Comparison of ENCODE assay signal across 20 cellular contexts in the genomic region with DNA sequence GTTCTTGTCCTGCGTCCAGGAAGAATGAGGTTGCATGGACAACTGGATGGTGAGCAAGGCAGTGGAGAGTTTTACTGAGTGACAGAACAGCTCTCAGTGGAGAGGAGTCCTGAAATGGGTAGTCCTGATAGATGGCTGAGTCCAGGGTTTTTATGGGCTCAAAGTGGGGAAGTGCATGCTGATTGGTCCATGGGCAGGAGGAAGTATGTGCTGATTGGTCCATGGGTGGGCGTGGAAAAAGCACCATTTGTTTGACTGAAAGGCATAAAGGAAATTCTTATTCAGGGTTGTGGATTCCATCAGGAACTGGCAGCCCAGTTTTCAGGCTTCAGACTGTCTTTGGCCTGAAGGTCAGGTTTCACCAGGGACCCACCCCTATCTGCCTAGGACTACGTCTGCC. TPM values are rescaled to one million over a fixed set of nuclear protein-coding genes. Genes with fewer than 3 reads are reported as not detected.
DNase-seq lines count a peak whose midpoint lies in the region; ATAC-seq, FAIRE-seq and TF ChIP-seq lines count a peak whose summit lies in the region.
"Had no signal": no experiment of that assay in that cellular context is flagged by ENCODE, and none has a peak within 500 bp of the region (broad histone marks: within the 10 kb centered on the region; RNA-seq: fewer than 3 reads in every experiment).

No MANE protein-coding gene starts in this region.

- CTCF ChIA-PET in HepG2 (lab: Yijun Ruan, JAX; ENCODE audit: low intra/inter-chr PET ratio, low total read pairs) = no interaction called here
- CTCF ChIA-PET in activated CD4-positive, alpha-beta T cell treated with anti-CD3 and anti-CD28 coated beads, Interleukin-2, amount 10 ng/mL, durations not matched to agents 7 days and 5 days (lab: Charles Lee) = no interaction called here

- ATAC-seq in HepG2 (peak; percentile 55), right lobe of liver (no peak), GM19467 (IDR thresholded peaks at IDR 0.05; ENCODE audit: unreplicated experiment) (no peak)
- no peak for ATAC-seq in activated T-cell treated with anti-CD3 and anti-CD28 coated beads, Interleukin-2, amount 50 U/mL, for 4 hours
- ATAC-seq: SK-N-SH treated with all-trans-retinoic acid at 6 μM for 48 hours had no signal

- no peak overlapping the region for H3K27ac Mint-ChIP-seq in activated CD4-positive, alpha-beta T cell treated with anti-CD3 and anti-CD28 coated beads, Interleukin-2, amount 10 ng/mL, durations not matched to agents 7 days and 5 days

- TF ChIP-seq POLR2A in HepG2 (IDR thresholded peaks at IDR 0.05; ENCODE audit: insufficient read depth in 1 of 2, low read depth in 2 of 2, low read length in 2 of 2) (no peak), right lobe of liver (IDR thresholded peaks at IDR 0.05) (no peak), adrenal gland (IDR thresholded peaks at IDR 0.05) (no peak)

- no peak overlapping the region for H3K27ac ChIP-seq in HepG2 (ENCODE audit: extremely low read length, insufficient read depth, low read length)
- H3K27ac ChIP-seq in right lobe of liver = no peak overlapping the region
- H3K27ac ChIP-seq in adrenal gland = peak overlapping the region in 3 of 5 donors; percentile 52 to 77 (median 73)
- H3K27ac ChIP-seq in left ventricle myocardium inferior (replicated peaks) = peak overlapping the region; percentile 78
- H3K27ac ChIP-seq: A549, GM23248, PC-9 had no signal

- no peak for DNase-seq in HepG2 (ENCODE audit: low spot score)
- no peak for DNase-seq in right lobe of liver
- no peak for DNase-seq in adrenal gland
- no peak for DNase-seq in left ventricle myocardium inferior
- no peak for DNase-seq in activated T-cell treated with anti-CD3 and anti-CD28 coated beads, Interleukin-2, amount 50 U/mL, for 4 hours
- no peak for DNase-seq in NCI-H2171 treated with DMSO at 0.1 percent for 48 hours (lab: John Stamatoyannopoulos, UW)
- DNase-seq in activated CD4-positive, alpha-beta T cell treated with anti-CD3 and anti-CD28 coated beads, Interleukin-2, amount 10 ng/mL, durations not matched to agents 7 days and 5 days = no peak
- DNase-seq: Caco-2, DND-41, GDM1, GM23248, IMR-90, NCI-H1436, NCI-H2081, NCI-H226, NCI-H69, PC-9 had no signal

- no peak overlapping the region for H3K4me2 ChIP-seq in HepG2 (ENCODE audit: low read depth, low read length)
- H3K4me2 ChIP-seq: A549, PC-9 had no signal

- no peaks in the 10 kb centered on the region for H3K9me3 ChIP-seq in HepG2 (ENCODE audit: low read length)
- H3K9me3 ChIP-seq in right lobe of liver = no peaks in the 10 kb centered on the region
- H3K9me3 ChIP-seq in adrenal gland (replicated peaks in 1 of 3) = no peaks in the 10 kb centered on the region
- H3K9me3 ChIP-seq in left ventricle myocardium inferior (replicated peaks) = no peaks in the 10 kb centered on the region
- H3K9me3 ChIP-seq: A549 had no signal

- H3K9ac ChIP-seq in HepG2 (ENCODE audit: insufficient read depth, low read depth, low read length) = no peak overlapping the region
- H3K9ac ChIP-seq: GM23248 had no signal

- TF ChIP-seq CTCF in HepG2 (CRISPR knock-in tag; IDR thresholded peaks at IDR 0.05) (no peak), right lobe of liver (IDR thresholded peaks at IDR 0.05) (no peak), adrenal gland (IDR thresholded peaks at IDR 0.05) (no peak), left ventricle myocardium inferior (IDR thresholded peaks at IDR 0.05; ENCODE audit: borderline replicate concordance) (no peak)

- H3K4me1 Mint-ChIP-seq in activated T-cell treated with anti-CD3 and anti-CD28 coated beads, Interleukin-2, amount 50 U/mL, for 4 hours (ENCODE audit: low read depth) = no peaks in the 10 kb centered on the region
- H3K4me1 Mint-ChIP-seq in activated CD4-positive, alpha-beta T cell treated with anti-CD3 and anti-CD28 coated beads, Interleukin-2, amount 10 ng/mL, durations not matched to agents 7 days and 5 days = peaks cover under 1% of the 10 kb centered on the region

- peaks cover 7% of the 10 kb centered on the region for H4K20me1 ChIP-seq in HepG2 (ENCODE audit: insufficient read depth, low read length)

- TF ChIP-seq EP300 in HepG2 (IDR thresholded peaks at IDR 0.05; ENCODE audit: low read depth in 2 of 2, low read length in 2 of 2) = no peak
- no peak for TF ChIP-seq EP300 in HepG2 (CRISPR knock-in tag; IDR thresholded peaks at IDR 0.05; ENCODE audit: borderline replicate concordance)

- H3K4me1 ChIP-seq in HepG2 (ENCODE audit: insufficient read depth, low read length) = peaks cover 40% of the 10 kb centered on the region
- H3K4me1 ChIP-seq in right lobe of liver = no peaks in the 10 kb centered on the region
- H3K4me1 ChIP-seq in adrenal gland (replicated peaks in 1 of 2) = peaks cover 8 to 37% of the 10 kb centered on the region in 2 donors
- peaks cover 49% of the 10 kb centered on the region for H3K4me1 ChIP-seq in left ventricle myocardium inferior
- H3K4me1 ChIP-seq: A549 had no signal

- no peak overlapping the region for H2AFZ ChIP-seq in HepG2 (ENCODE audit: low read length)
- H2AFZ ChIP-seq: GM23248, PC-9 had no signal

- H3K79me2 ChIP-seq in HepG2 (ENCODE audit: insufficient read depth, low read length) = peaks cover 78% of the 10 kb centered on the region

- intact Hi-C loops in HepG2 (cut with micrococcal nuclease; ENCODE audit: unreplicated experiment) (no loop called here), right lobe of liver (cut with DNase I) (no loop called here), adrenal gland (cut with DNase I) (no loop called here), left ventricle myocardium inferior (cut with micrococcal nuclease) (no loop called here)

- H3K36me3 Mint-ChIP-seq in activated T-cell treated with anti-CD3 and anti-CD28 coated beads, Interleukin-2, amount 50 U/mL, for 4 hours (ENCODE audit: insufficient read depth) = no peaks in the 10 kb centered on the region
- peaks cover 19% of the 10 kb centered on the region for H3K36me3 Mint-ChIP-seq in activated CD4-positive, alpha-beta T cell treated with anti-CD3 and anti-CD28 coated beads, Interleukin-2, amount 10 ng/mL, durations not matched to agents 7 days and 5 days (ENCODE audit: low read depth)

- in situ Hi-C loops in HepG2 (cut with HindIII; ENCODE audit: extremely low pct_ligation_motif_present, low pct_unique_long_range_greater_than_20kb) = no loop called here

- H3K27me3 ChIP-seq in HepG2 (ENCODE audit: control insufficient read depth in 1 of 2, insufficient read depth in 2 of 2, low read length in 2 of 2) (no peaks in the 10 kb centered on the region), right lobe of liver (no peaks in the 10 kb centered on the region), adrenal gland (no peaks in the 10 kb centered on the region), left ventricle myocardium inferior (ENCODE audit: low read depth) (no peaks in the 10 kb centered on the region)

- no peak for TF ChIP-seq RAD21 in HepG2 (CRISPR knock-in tag; IDR thresholded peaks at IDR 0.05)

- WGBS in HepG2 (ENCODE audit: low lambda C conversion rate) = 87% methylated on average over 3 of the region's 3 CpGs
- 93% methylated on average over 2 of the region's 3 CpGs for WGBS in right lobe of liver (ENCODE audit: insufficient coverage, low coverage, low lambda C conversion rate, missing lambda C conversion rate)
- 82 to 90% (median 84%) methylated on average over 3 of the region's 3 CpGs for WGBS in adrenal gland, 4 donors

- H3K9me3 Mint-ChIP-seq in activated T-cell treated with anti-CD3 and anti-CD28 coated beads, Interleukin-2, amount 50 U/mL, for 4 hours = no peaks in the 10 kb centered on the region
- peaks cover 16% of the 10 kb centered on the region for H3K9me3 Mint-ChIP-seq in activated CD4-positive, alpha-beta T cell treated with anti-CD3 and anti-CD28 coated beads, Interleukin-2, amount 10 ng/mL, durations not matched to agents 7 days and 5 days

- POLR2A ChIA-PET in HepG2 (lab: Yijun Ruan, JAX) = no interaction called here
- POLR2A ChIA-PET in activated CD4-positive, alpha-beta T cell treated with anti-CD3 and anti-CD28 coated beads, Interleukin-2, amount 10 ng/mL, durations not matched to agents 7 days and 5 days (lab: Charles Lee) = no interaction called here

- H3K27me3 Mint-ChIP-seq in activated T-cell treated with anti-CD3 and anti-CD28 coated beads, Interleukin-2, amount 50 U/mL, for 4 hours (ENCODE audit: low read depth) = no peaks in the 10 kb centered on the region
- H3K27me3 Mint-ChIP-seq in activated CD4-positive, alpha-beta T cell treated with anti-CD3 and anti-CD28 coated beads, Interleukin-2, amount 10 ng/mL, durations not matched to agents 7 days and 5 days = no peaks in the 10 kb centered on the region

- no TSS peak for BruUV-seq in HepG2 (replicated peaks; lab: Mats Ljungman, UMichigan)

- FAIRE-seq in HepG2 (lab: Jason Lieb, UNC) = no peak
- FAIRE-seq: A549 had no signal

- no peak overlapping the region for H3K4me3 Mint-ChIP-seq in activated T-cell treated with anti-CD3 and anti-CD28 coated beads, Interleukin-2, amount 50 U/mL, for 4 hours
- no peak overlapping the region for H3K4me3 Mint-ChIP-seq in activated CD4-positive, alpha-beta T cell treated with anti-CD3 and anti-CD28 coated beads, Interleukin-2, amount 10 ng/mL, durations not matched to agents 7 days and 5 days

- H3K36me3 ChIP-seq in HepG2 (replicated peaks in 1 of 2; ENCODE audit: control insufficient read depth in 1 of 2, insufficient read depth in 2 of 2, low read length in 2 of 2) (peaks cover 2 to 6% of the 10 kb centered on the region in 2 experiments; a peak in 3 of 5 replicates), right lobe of liver (no peaks in the 10 kb centered on the region), adrenal gland (replicated peaks in 1 of 2) (no peaks in the 10 kb centered on the region), left ventricle myocardium inferior (peaks cover 6% of the 10 kb centered on the region)

- H3K4me3 ChIP-seq in HepG2 (replicated peaks in 1 of 3; ENCODE audit: insufficient read depth in 1 of 3, low read depth in 2 of 3, low read length in 3 of 3) (no peak overlapping the region), right lobe of liver (no peak overlapping the region), adrenal gland (no peak overlapping the region), left ventricle myocardium inferior (peak overlapping the region; percentile 55)
- H3K4me3 ChIP-seq: A549, GM23248, PC-9 had no signal

RNA-seq across cellular contexts. Expression of gene FSD1L, which starts 10.6 kb away (rescaled TPM):
- total RNA-seq in HepG2 (2016; rRNA removed; fragmentation: Illumina TruSeq; extraction: Trizol) = 2.8 and 5.1 TPM in 2 replicates
- total RNA-seq in HepG2 (2016; cell fraction: cytosol; rRNA removed; fragmentation: Illumina TruSeq; extraction: Trizol; ENCODE audit: low read depth) = 4.7 and 6.0 TPM in 2 replicates
- total RNA-seq in HepG2 (2016; cell fraction: insoluble cytoplasmic fraction; rRNA removed; fragmentation: Illumina TruSeq; extraction: Trizol) = 3.0 and 5.1 TPM in 2 replicates
- 2.3 and 2.5 TPM in 2 replicates for total RNA-seq in HepG2 (2016; cell fraction: membrane; rRNA removed; fragmentation: Illumina TruSeq; extraction: Trizol)
- 23.8 and 25.5 TPM in 2 replicates for total RNA-seq in HepG2 (2016; cell fraction: nucleus; rRNA removed; fragmentation: Illumina TruSeq; extraction: Trizol)
- 4.1 and 4.2 TPM in 2 replicates for polyA plus RNA-seq in HepG2 (2011; rRNA removed)
- 0.66 and 0.76 TPM in 2 replicates for polyA plus RNA-seq in HepG2 (2011; cell fraction: cytosol; rRNA removed)
- 5.8 and 9.2 TPM in 2 replicates for polyA plus RNA-seq in HepG2 (2011; cell fraction: nucleus; rRNA removed)
- polyA plus RNA-seq in HepG2 (2012) = 6.1 and 6.9 TPM in 2 replicates
- polyA plus RNA-seq in HepG2 (2016; cell fraction: cytosol; fragmentation: Illumina TruSeq; extraction: Trizol; ENCODE audit: low read depth) = 0.33 and 0.41 TPM in 2 replicates
- 1.8 and 2.1 TPM in 2 replicates for polyA plus RNA-seq in HepG2 (2016; cell fraction: insoluble cytoplasmic fraction; fragmentation: Illumina TruSeq; extraction: Trizol; ENCODE audit: low read depth)
- 0.48 and 0.66 TPM in 2 replicates for polyA plus RNA-seq in HepG2 (2016; cell fraction: membrane; fragmentation: Illumina TruSeq; extraction: Trizol; ENCODE audit: low read depth)
- polyA plus RNA-seq in HepG2 (2016; cell fraction: nucleus; fragmentation: Illumina TruSeq; extraction: Trizol; ENCODE audit: insufficient read depth, low read depth) = 13.2 and 14.2 TPM in 2 replicates
- polyA minus RNA-seq in HepG2 (2011; rRNA and poly(A)+ RNA removed; ENCODE audit: low replicate concordance) = 1.7 and 3.3 TPM in 2 replicates
- polyA minus RNA-seq in HepG2 (2011; cell fraction: cytosol; rRNA and poly(A)+ RNA removed) = 1.8 and 2.5 TPM in 2 replicates
- polyA minus RNA-seq in HepG2 (2011; cell fraction: nucleus; rRNA and poly(A)+ RNA removed) = 89.1 and 107 TPM in 2 replicates
- total RNA-seq in right lobe of liver = 1 to 10 TPM in 5 of 6 experiments, under 1 TPM in 1; 0.46 to 2.0 (median 1.3) TPM
- 10 to 100 TPM in 1 of 8 donors, 1 to 10 TPM in 7; 3.3 to 11.1 (median 6.7) TPM for total RNA-seq in adrenal gland
- 1 to 10 TPM; 2.6 to 8.6 (median 2.8) TPM for polyA plus RNA-seq in adrenal gland
- total RNA-seq in left ventricle myocardium inferior = 7.6 TPM
- total RNA-seq in activated T-cell treated with anti-CD3 and anti-CD28 coated beads, Interleukin-2, amount 50 U/mL, for 4 hours = 1 to 10 TPM; 1.4 to 2.1 (median 1.7) TPM
- 1 to 10 TPM; 8.1 TPM for total RNA-seq in activated CD4-positive, alpha-beta T cell treated with anti-CD3 and anti-CD28 coated beads, Interleukin-2, amount 10 ng/mL, durations not matched to agents 7 days and 5 days

Comparison
In these comparisons a context has a peak if more than half of its experiments do, and no peak if none do; other contexts are left out.
1. H3K27ac ChIP-seq: peak in adrenal gland (3 of 5) and left ventricle myocardium inferior (single experiment); none in HepG2 (single experiment) and right lobe of liver (0 of 3).